Comparison of ENCODE assay signal across 20 cellular contexts in genomic region chr2:43383533-43383932, GRCh38.
"Had no signal": no experiment of that assay in that cellular context is flagged by ENCODE, and none has a peak within 500 bp of the region (broad histone marks: within the 10 kb centered on the region; RNA-seq: fewer than 3 reads in every experiment).

No MANE protein-coding gene starts in this region.

- H3K4me1 Mint-ChIP-seq: neural progenitor cell had no signal

- DNase-seq: activated CD4-positive, alpha-beta T cell treated with anti-CD3 and anti-CD28 coated beads, Interleukin-2, amount 50 U/mL, for 1 hour; activated naive CD4-positive, alpha-beta T cell treated with Interleukin-2 at 50 U/mL for 16 hours; activated T-cell treated with anti-CD3 and anti-CD28 coated beads for 4 hours; aorta; effector CD8-positive, alpha-beta T cell; mesenchymal stem cell; mucosa of descending colon; naive B cell; stimulated activated CD4-positive, alpha-beta T cell treated with anti-CD3 and anti-CD28 coated beads, Interleukin-12 subunit alpha, Interleukin-12 subunit beta, amount 100 ng/mL, for 4 hours; stimulated activated CD4-positive, alpha-beta T cell treated with anti-CD3 and anti-CD28 coated beads, Interleukin-1b, Interleukin-23, amount 100 ng/mL, for 48 hours; stimulated activated CD8-positive, alpha-beta memory T cell treated with anti-CD3 and anti-CD28 coated beads, Interleukin-4, amount 100 ng/mL, for 48 hours; T-cell; T-helper 9 cell; transverse colon; uterus had no signal

- H3K27me3 Mint-ChIP-seq: naive B cell; stimulated activated naive CD8-positive, alpha-beta T cell treated with anti-CD3 and anti-CD28 coated beads, Interleukin-15, Interleukin-2, amounts not matched to agents 100 ng/mL and 50 ng/mL, for 24 hours; T-cell had no signal

- ATAC-seq: activated CD4-positive, CD25-positive, alpha-beta regulatory T cell treated with anti-CD3 and anti-CD28 coated beads, Interleukin-2, amount 50 U/mL, for 24 hours; esophagus mucosa; mucosa of descending colon; T-cell had no signal

- H3K4me3 Mint-ChIP-seq: naive B cell; neural progenitor cell; stimulated activated naive CD8-positive, alpha-beta T cell treated with anti-CD3 and anti-CD28 coated beads, Interleukin-15, Interleukin-2, amounts not matched to agents 100 ng/mL and 50 ng/mL, for 24 hours; T-cell had no signal

- H3K27ac Mint-ChIP-seq: naive B cell; neural progenitor cell; stimulated activated naive CD8-positive, alpha-beta T cell treated with anti-CD3 and anti-CD28 coated beads, Interleukin-15, Interleukin-2, amounts not matched to agents 100 ng/mL and 50 ng/mL, for 24 hours; T-cell had no signal

- H3K9me3 Mint-ChIP-seq: activated T-helper 2 cell treated with anti-CD3 and anti-CD28 coated beads, Interferon-gamma antibody, Interleukin-2, Interleukin-4, amounts not matched to agents 10 μg/mL and 5 μg/mL and 100 μg/mL, durations not matched to agents 14 hours and 24 hours and 36 hours; neural progenitor cell; stimulated activated naive CD8-positive, alpha-beta T cell treated with anti-CD3 and anti-CD28 coated beads, Interleukin-15, Interleukin-2, amounts not matched to agents 100 ng/mL and 50 ng/mL, for 24 hours; T-cell had no signal
